8 cellular contexts compared by ENCODE assay signal in the genomic region with DNA sequence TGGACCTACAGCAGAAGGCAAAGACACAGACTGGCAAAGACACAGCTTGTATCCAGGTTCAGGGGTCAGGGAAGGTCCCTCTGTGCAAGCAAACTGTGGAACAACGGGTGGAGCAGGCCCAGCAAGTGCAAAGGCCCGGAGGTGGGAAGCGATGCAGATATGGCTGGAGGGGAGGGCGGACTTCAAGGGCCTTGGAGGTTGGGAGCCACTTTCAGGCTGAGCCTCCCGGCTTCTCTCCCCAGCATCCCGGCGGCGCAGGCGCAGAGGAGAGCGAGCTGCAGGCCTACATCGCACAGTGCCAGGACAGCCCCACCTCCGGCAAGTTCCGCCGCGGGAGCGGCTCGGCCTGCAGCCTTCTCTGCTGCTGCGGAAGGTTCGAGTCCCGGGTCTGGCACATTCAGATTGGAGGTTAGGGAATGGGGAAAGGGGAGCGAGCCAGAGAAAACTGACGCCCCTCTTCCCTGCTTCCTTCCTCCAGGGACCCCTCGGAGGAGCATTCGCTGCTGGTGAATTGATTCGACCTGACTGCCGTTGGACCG. TPM values are rescaled to one million over a fixed set of nuclear protein-coding genes. Genes with fewer than 3 reads are reported as not detected.
DNase-seq lines count a peak whose midpoint lies in the region; ATAC-seq and TF ChIP-seq lines count a peak whose summit lies in the region.

No MANE protein-coding gene starts in this region.

- peak overlapping the region; percentile 93 for H3K4me3 Mint-ChIP-seq in activated CD4-positive, alpha-beta memory T cell treated with anti-CD3 and anti-CD28 coated beads, Interleukin-2, amount 10 ng/mL, durations not matched to agents 7 days and 5 days

- H3K9me3 Mint-ChIP-seq in activated CD4-positive, alpha-beta memory T cell treated with anti-CD3 and anti-CD28 coated beads, Interleukin-2, amount 10 ng/mL, durations not matched to agents 7 days and 5 days, result no peaks in the 10 kb centered on the region

- peaks cover 20% of the 10 kb centered on the region for H3K4me1 Mint-ChIP-seq in activated CD4-positive, alpha-beta memory T cell treated with anti-CD3 and anti-CD28 coated beads, Interleukin-2, amount 10 ng/mL, durations not matched to agents 7 days and 5 days

- POLR2A ChIA-PET in activated CD4-positive, alpha-beta memory T cell treated with anti-CD3 and anti-CD28 coated beads, Interleukin-2, amount 10 ng/mL, durations not matched to agents 7 days and 5 days (lab: Charles Lee), result interaction anchor here (6.3 kb wide), 1 partner anchor 11 kb away, joined by 60 read pairs; a partner anchor contains a TSS

- H3K27ac ChIP-seq in neutrophil, result no peak overlapping the region

- ATAC-seq in HG03521 (IDR thresholded peaks at IDR 0.05; ENCODE audit: unreplicated experiment) (no peak), GM18519 (IDR thresholded peaks at IDR 0.05; ENCODE audit: low FRiP score, unreplicated experiment) (no peak), GM18861 (IDR thresholded peaks at IDR 0.05; ENCODE audit: unreplicated experiment) (no peak)

- TF ChIP-seq CTCF in GM12875 (IDR thresholded peaks at IDR 0.05; ENCODE audit: borderline replicate concordance, insufficient read depth, low read depth, low read length) (no peak), neutrophil (IDR thresholded peaks at IDR 0.05) (no peak)

- H3K36me3 Mint-ChIP-seq in activated CD4-positive, alpha-beta memory T cell treated with anti-CD3 and anti-CD28 coated beads, Interleukin-2, amount 10 ng/mL, durations not matched to agents 7 days and 5 days (ENCODE audit: low read depth), result peaks cover 21% of the 10 kb centered on the region

- peaks cover 45% of the 10 kb centered on the region for H3K36me3 ChIP-seq in neutrophil

- peaks cover 37 to 38% of the 10 kb centered on the region in 2 experiments for H3K4me1 ChIP-seq in neutrophil (ENCODE audit: control insufficient read depth in 1 of 2, insufficient read depth in 1 of 2, low read depth in 1 of 2, low read length in 1 of 2)

- peak overlapping the region; percentile 81 for H3K27ac Mint-ChIP-seq in activated CD4-positive, alpha-beta memory T cell treated with anti-CD3 and anti-CD28 coated beads, Interleukin-2, amount 10 ng/mL, durations not matched to agents 7 days and 5 days

- no peaks in the 10 kb centered on the region for H3K27me3 Mint-ChIP-seq in activated CD4-positive, alpha-beta memory T cell treated with anti-CD3 and anti-CD28 coated beads, Interleukin-2, amount 10 ng/mL, durations not matched to agents 7 days and 5 days

- no peaks in the 10 kb centered on the region for H3K9me3 ChIP-seq in neutrophil

- peaks cover 17% of the 10 kb centered on the region for H3K27me3 ChIP-seq in neutrophil

- CTCF ChIA-PET in activated CD4-positive, alpha-beta memory T cell treated with anti-CD3 and anti-CD28 coated beads, Interleukin-2, amount 10 ng/mL, durations not matched to agents 7 days and 5 days (lab: Charles Lee), result no interaction called here

- H3K4me3 ChIP-seq in GM12875 (ENCODE audit: low read depth, low read length), result peak overlapping the region; percentile 34
- peak overlapping the region; percentile 91 to 99 for H3K4me3 ChIP-seq in neutrophil (ENCODE audit: low read depth in 1 of 2, low read length in 1 of 2)

- DNase-seq in activated CD4-positive, alpha-beta memory T cell treated with anti-CD3 and anti-CD28 coated beads, Interleukin-2, amount 10 ng/mL, durations not matched to agents 7 days and 5 days, result no peak
- DNase-seq in foreskin melanocyte, result peak; percentile 36
- no peak for DNase-seq in stimulated activated CD4-positive, alpha-beta T cell treated with anti-CD3 and anti-CD28 coated beads, Interleukin-12 subunit alpha, Interleukin-12 subunit beta, amount 100 ng/mL, for 4 hours

RNA-seq across cellular contexts. Expression of a gene that starts 2.2 kb away (rescaled TPM):
- total RNA-seq in activated CD4-positive, alpha-beta memory T cell treated with anti-CD3 and anti-CD28 coated beads, Interleukin-2, amount 10 ng/mL, durations not matched to agents 7 days and 5 days, result 100 to 1,000 TPM; 130 to 152 TPM

RNA-seq across cellular contexts. Expression of a gene that starts 10.9 kb away (rescaled TPM):
- total RNA-seq in activated CD4-positive, alpha-beta memory T cell treated with anti-CD3 and anti-CD28 coated beads, Interleukin-2, amount 10 ng/mL, durations not matched to agents 7 days and 5 days, result 10 to 100 TPM; 15.2 to 15.3 TPM

RNA-seq across cellular contexts. Expression of a gene that starts 17.4 kb away (rescaled TPM):
- total RNA-seq in activated CD4-positive, alpha-beta memory T cell treated with anti-CD3 and anti-CD28 coated beads, Interleukin-2, amount 10 ng/mL, durations not matched to agents 7 days and 5 days, result 1 to 10 TPM; 5.5 to 7.5 TPM

RNA-seq across cellular contexts. Expression of a gene that starts 44.5 kb away (rescaled TPM):
- total RNA-seq in activated CD4-positive, alpha-beta memory T cell treated with anti-CD3 and anti-CD28 coated beads, Interleukin-2, amount 10 ng/mL, durations not matched to agents 7 days and 5 days, result 1 to 10 TPM in 1 of 2 experiments, under 1 TPM in 1; 0.68 to 1.7 TPM
